Comparison of ENCODE assay signal across 1 cellular context in genomic region chr12:54169036-54169435, GRCh38.
TF ChIP-seq lines count a peak whose summit lies in the region.

No MANE protein-coding gene starts in this region.

TF ChIP-seq in K562, 482 proteins besides CTCF, POLR2A, EP300 and RAD21 (continued from another document):
- TF ChIP-seq CREB3 (tag; conservative IDR thresholded peaks at IDR 0.05; ENCODE audit: low read depth), result no peak
- TF ChIP-seq HES1 (IDR thresholded peaks at IDR 0.05; ENCODE audit: low read depth), result no peak
- no peak for TF ChIP-seq THRAP3 (IDR thresholded peaks at IDR 0.05; ENCODE audit: borderline replicate concordance)
- no peak for TF ChIP-seq HDAC8 (tag; IDR thresholded peaks at IDR 0.05)
- no peak for TF ChIP-seq ZNF354B (CRISPR knock-in tag; IDR thresholded peaks at IDR 0.05)
- no peak for TF ChIP-seq SMARCB1 (IDR thresholded peaks at IDR 0.05; ENCODE audit: insufficient read length, low read depth)
- no peak for TF ChIP-seq RFX7 (CRISPR knock-in tag; IDR thresholded peaks at IDR 0.05)
- TF ChIP-seq PRDM10 (IDR thresholded peaks at IDR 0.05; ENCODE audit: partially characterized antibody), result no peak
- no peak for TF ChIP-seq AFF1 (IDR thresholded peaks at IDR 0.05; ENCODE audit: low read depth in 1 of 2, partially characterized antibody in 2 of 2)
